22 cellular contexts compared by ENCODE assay signal in the genomic region with DNA sequence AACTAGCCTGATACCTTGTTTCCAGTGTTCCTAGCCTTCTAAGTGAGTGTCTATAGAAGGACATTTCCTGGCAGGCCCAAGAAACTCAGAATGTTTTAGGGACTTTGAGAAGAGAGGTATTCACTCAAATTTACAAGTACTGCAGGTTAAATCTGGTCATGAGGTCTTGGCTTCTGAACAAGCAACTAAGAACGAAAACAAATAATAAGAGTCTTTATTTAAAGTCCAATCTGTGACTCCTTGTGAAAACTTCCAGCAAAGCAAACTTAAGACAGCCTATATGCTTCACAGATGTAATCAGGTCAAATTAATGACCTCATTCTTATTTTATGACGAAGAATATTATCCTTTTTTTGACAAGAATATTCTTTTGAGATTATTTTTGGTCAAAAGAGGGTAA.
DNase-seq lines count a peak whose midpoint lies in the region; ATAC-seq and TF ChIP-seq lines count a peak whose summit lies in the region.
"Had no signal": no experiment of that assay in that cellular context is flagged by ENCODE, and none has a peak within 500 bp of the region (broad histone marks: within the 10 kb centered on the region; RNA-seq: fewer than 3 reads in every experiment).

No MANE protein-coding gene starts in this region.

- H3K27me3 ChIP-seq in AG04450 (ENCODE audit: control insufficient read depth, insufficient read depth, low read length) (no peaks in the 10 kb centered on the region), esophagus squamous epithelium (no peaks in the 10 kb centered on the region)
- H3K27me3 ChIP-seq: BLaER1 treated with 17β-estradiol and CSF1 and Interleukin-3, amounts not matched to agents 10 nM and 100 nM; esophagus muscularis mucosa; spleen; upper lobe of left lung had no signal

- POLR2A ChIA-PET in AG04450 (lab: Yijun Ruan, JAX): interaction anchor here (0.9 to 1.2 kb wide), 4 partner anchors 9 to 722 kb away, joined by 3 to 4 read pairs (median 3); a partner anchor contains a TSS

- no peaks in the 10 kb centered on the region for H3K9me3 ChIP-seq in AG04450 (ENCODE audit: control insufficient read depth, insufficient read depth, low read length)
- no peaks in the 10 kb centered on the region for H3K9me3 ChIP-seq in esophagus squamous epithelium
- H3K9me3 ChIP-seq: esophagus muscularis mucosa, heart right ventricle, spleen, upper lobe of left lung had no signal

- H3K4me1 ChIP-seq in esophagus squamous epithelium: no peaks in the 10 kb centered on the region
- H3K4me1 ChIP-seq: esophagus muscularis mucosa, heart right ventricle, spleen had no signal

- no peak overlapping the region for H3K4me3 ChIP-seq in AG04450 (ENCODE audit: low read depth, low read length)
- H3K4me3 ChIP-seq in esophagus squamous epithelium: no peak overlapping the region
- H3K4me3 ChIP-seq: BLaER1 treated with 17β-estradiol and CSF1 and Interleukin-3, amounts not matched to agents 10 nM and 100 nM; esophagus muscularis mucosa; heart right ventricle; spleen; upper lobe of left lung had no signal

- intact Hi-C loops in esophagus squamous epithelium (cut with DNase I): loop anchor here (10.0 kb wide), 1 partner anchor 727 kb away; a partner anchor contains a TSS

- no peak for TF ChIP-seq POLR2A in esophagus squamous epithelium (IDR thresholded peaks at IDR 0.05)

- H3K27ac ChIP-seq in AG04450 (ENCODE audit: low read depth, low read length) (peak overlapping the region; percentile 81), esophagus squamous epithelium (no peak overlapping the region)
- H3K27ac ChIP-seq: BLaER1 treated with 17β-estradiol and CSF1 and Interleukin-3, amounts not matched to agents 10 nM and 100 nM; esophagus muscularis mucosa; heart right ventricle; spleen had no signal

- CTCF ChIA-PET in AG04450 (lab: Charles Lee): interaction anchor here (1.2 kb wide), 1 partner anchor 9 kb away, joined by 3 read pairs; no protein-coding TSS in a partner anchor

- WGBS in esophagus squamous epithelium, 2 donors: 53 to 56% methylated on average over 2 of the region's 2 CpGs

- no peak for ATAC-seq in GM21367 (IDR thresholded peaks at IDR 0.05; ENCODE audit: unreplicated experiment)
- ATAC-seq: activated T-cell treated with anti-CD3 and anti-CD28 coated beads, Interleukin-2, amount 50 U/mL, for 4 hours; heart right ventricle had no signal

- no peaks in the 10 kb centered on the region for H3K36me3 ChIP-seq in esophagus squamous epithelium
- H3K36me3 ChIP-seq: BLaER1 treated with 17β-estradiol and CSF1 and Interleukin-3, amounts not matched to agents 10 nM and 100 nM; esophagus muscularis mucosa; heart right ventricle; spleen; upper lobe of left lung had no signal

- no peak for TF ChIP-seq CTCF in AG04450 (IDR thresholded peaks at IDR 0.05; ENCODE audit: low read depth, low read length)
- no peak for TF ChIP-seq CTCF in esophagus squamous epithelium (IDR thresholded peaks at IDR 0.05)

- DNase-seq in AG04450 (ENCODE audit: low read depth, low spot score): peak; percentile 77
- peak; percentile 4 for DNase-seq in HT1080 (ENCODE audit: low read depth)
- DNase-seq in astrocyte of the hippocampus (ENCODE audit: low read depth, low spot score): peak; percentile 2
- peak; percentile 76 for DNase-seq in iris pigment epithelial cell (ENCODE audit: low read depth)
- no peak for DNase-seq in esophagus squamous epithelium (lab: John Stamatoyannopoulos, UW)
- no peak for DNase-seq in NCI-H82 treated with DMSO at 0.1 percent for 48 hours (lab: John Stamatoyannopoulos, UW; ENCODE audit: unreplicated experiment)
- DNase-seq in OCI-M2 (lab: John Stamatoyannopoulos, UW; ENCODE audit: unreplicated experiment): no peak
- DNase-seq: activated CD4-positive, alpha-beta T cell treated with anti-CD3 and anti-CD28 coated beads for 1 hour; activated naive CD4-positive, alpha-beta T cell treated with Interleukin-2 at 50 U/mL for 16 hours; activated T-cell treated with anti-CD3 and anti-CD28 coated beads, Interleukin-2, amount 50 U/mL, for 4 hours; effector memory CD4-positive, alpha-beta T cell; heart right ventricle; immature natural killer cell; NCI-H1105 treated with DMSO at 0.1 percent for 48 hours; NCI-H2081 treated with DMSO at 0.1 percent for 48 hours; NCI-H446 treated with DMSO at 0.1 percent for 48 hours; NK-92 treated with Interleukin-12 subunit alpha and Interleukin-12 subunit beta, amount 100 ng/mL, for 24 hours; spleen; upper lobe of left lung had no signal

Comparison
In these comparisons a context has a peak if more than half of its experiments do, and no peak if none do; other contexts are left out.
1. DNase-seq: peak in AG04450 (single experiment), HT1080 (single experiment), astrocyte of the hippocampus (single experiment) and iris pigment epithelial cell (single experiment); none in esophagus squamous epithelium (single experiment), NCI-H82 treated with DMSO at 0.1 percent for 48 hours (single experiment) and OCI-M2 (single experiment).